Comparison of ENCODE assay signal across 20 cellular contexts in the genomic region with DNA sequence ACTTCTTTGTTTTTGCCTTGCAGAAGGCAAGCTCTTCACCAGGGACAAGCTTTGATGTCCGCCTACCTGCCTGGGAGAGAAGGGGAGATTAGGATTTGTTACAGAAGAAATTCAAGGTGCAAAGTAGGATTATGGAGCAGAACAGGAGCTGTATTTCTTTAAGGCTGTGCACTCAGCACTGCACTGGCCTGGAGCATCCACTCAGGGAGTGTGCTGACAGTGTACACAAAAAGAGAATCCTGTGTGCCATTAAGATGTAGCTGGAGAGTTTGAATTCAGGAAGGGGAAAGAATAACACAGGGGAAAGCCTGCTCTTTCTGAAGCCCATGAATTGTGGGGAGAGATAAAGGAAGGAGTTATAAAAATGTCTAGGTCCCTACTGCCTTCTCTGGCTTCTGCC.
DNase-seq lines count a peak whose midpoint lies in the region; ATAC-seq, FAIRE-seq and TF ChIP-seq lines count a peak whose summit lies in the region.
"Had no signal": no experiment of that assay in that cellular context is flagged by ENCODE, and none has a peak within 500 bp of the region (broad histone marks: within the 10 kb centered on the region; RNA-seq: fewer than 3 reads in every experiment).

No MANE protein-coding gene starts in this region.

- intact Hi-C loops in CD14-positive monocyte (cut with micrococcal nuclease) = no loop called here
- intact Hi-C loops in CD4-positive, alpha-beta memory T cell (cut with micrococcal nuclease) = no loop called here

- CTCF ChIA-PET in CD4-positive, alpha-beta memory T cell (lab: Charles Lee; ENCODE audit: partially characterized antibody) = interaction anchor here (1.3 kb wide), 1 partner anchor 16 kb away, joined by 3 read pairs; no protein-coding TSS in a partner anchor

- peaks cover 2 to 6% of the 10 kb centered on the region in 2 donors for H3K4me1 ChIP-seq in small intestine (ENCODE audit: control insufficient read depth in 2 of 2, insufficient read depth in 1 of 2, low read depth in 1 of 2, low read length in 1 of 2)
- no peaks in the 10 kb centered on the region for H3K4me1 ChIP-seq in CD4-positive, alpha-beta memory T cell (ENCODE audit: insufficient read depth, low read length)
- H3K4me1 ChIP-seq: BE2C; BLaER1 treated with 17β-estradiol and CSF1 and Interleukin-3, amounts not matched to agents 10 nM and 100 nM; Caco-2 had no signal

- DNase-seq in NCI-H146 (lab: John Stamatoyannopoulos, UW) = peak; percentile 26
- no peak for DNase-seq in NCI-H146 treated with DMSO at 0.1 percent for 48 hours (lab: John Stamatoyannopoulos, UW; ENCODE audit: unreplicated experiment)
- no peak for DNase-seq in CD14-positive monocyte (ENCODE audit: low spot score)
- DNase-seq in bronchial epithelial cell (ENCODE audit: low read depth) = no peak
- DNase-seq in small intestine = peak; percentile 14
- no peak for DNase-seq in CD4-positive, alpha-beta memory T cell
- DNase-seq: BE2C; Caco-2; CD8-positive, alpha-beta T cell; DMS153; DND-41; GM23248; H9 had no signal

- FAIRE-seq in bronchial epithelial cell (lab: Jason Lieb, UNC) (peak; percentile 50), small intestine (lab: Jason Lieb, UNC) (no peak)
- FAIRE-seq: A204.1, G401.6, GM12892 had no signal

- H3K9me3 ChIP-seq in small intestine (ENCODE audit: control insufficient read depth, low read depth) = no peaks in the 10 kb centered on the region
- H3K9me3 ChIP-seq in CD4-positive, alpha-beta memory T cell (ENCODE audit: control insufficient read depth in 1 of 2, low read length in 2 of 2) = no peaks in the 10 kb centered on the region
- H3K9me3 ChIP-seq: BE2C; BLaER1 treated with 17β-estradiol and CSF1 and Interleukin-3, amounts not matched to agents 10 nM and 100 nM; Caco-2 had no signal

- ATAC-seq in GM19351 (IDR thresholded peaks at IDR 0.05; ENCODE audit: unreplicated experiment) = no peak
- ATAC-seq: CD8-positive, alpha-beta T cell; HCT116 had no signal

- H3K4me1 Mint-ChIP-seq in CD14-positive monocyte = peaks cover 28% of the 10 kb centered on the region
- H3K4me1 Mint-ChIP-seq in CD4-positive, alpha-beta memory T cell = no peaks in the 10 kb centered on the region

- H3K27ac ChIP-seq in small intestine (ENCODE audit: low read depth in 1 of 2, low read length in 1 of 2) = no peak overlapping the region
- H3K27ac ChIP-seq in CD4-positive, alpha-beta memory T cell (ENCODE audit: low read depth, low read length) = no peak overlapping the region
- H3K27ac ChIP-seq: 22Rv1; BLaER1 treated with 17β-estradiol and CSF1 and Interleukin-3, amounts not matched to agents 10 nM and 100 nM; GM23248 had no signal

- 50 to 76% (median 58%) methylated on average over 1 of the region's 1 CpG for WGBS in small intestine, 3 donors

- H3K36me3 ChIP-seq in bronchial epithelial cell (ENCODE audit: control insufficient read depth, insufficient read depth, low read length) (no peaks in the 10 kb centered on the region), small intestine (ENCODE audit: control insufficient read depth in 2 of 2, insufficient read depth in 2 of 2, low read length in 2 of 2) (no peaks in the 10 kb centered on the region)
- H3K36me3 ChIP-seq in CD4-positive, alpha-beta memory T cell (ENCODE audit: insufficient read depth, low read length) = no peaks in the 10 kb centered on the region
- H3K36me3 ChIP-seq: BE2C; BLaER1 treated with 17β-estradiol and CSF1 and Interleukin-3, amounts not matched to agents 10 nM and 100 nM had no signal

- no peak for TF ChIP-seq CTCF in CD14-positive monocyte (IDR thresholded peaks at IDR 0.05)
- TF ChIP-seq CTCF in bronchial epithelial cell (IDR thresholded peaks at IDR 0.05; ENCODE audit: insufficient read depth, low read length, severe bottlenecking) = no peak

- peak overlapping the region in 6 of 7 donors; percentile 47 to 86 (median 79) for H3K27ac Mint-ChIP-seq in CD14-positive monocyte
- H3K27ac Mint-ChIP-seq in CD4-positive, alpha-beta memory T cell = no peak overlapping the region
- H3K27ac Mint-ChIP-seq: CD8-positive, alpha-beta T cell; H9 had no signal

- H3K36me3 Mint-ChIP-seq in CD14-positive monocyte = no peaks in the 10 kb centered on the region
- no peaks in the 10 kb centered on the region for H3K36me3 Mint-ChIP-seq in CD4-positive, alpha-beta memory T cell
- H3K36me3 Mint-ChIP-seq: CD8-positive, alpha-beta T cell had no signal

- H3K9me3 Mint-ChIP-seq in CD14-positive monocyte = peaks cover 0 to 2% (median 0%) of the 10 kb centered on the region in 7 donors
- H3K9me3 Mint-ChIP-seq in CD4-positive, alpha-beta memory T cell = peaks cover 0 to 2% (median 0%) of the 10 kb centered on the region in 8 donors
- H3K9me3 Mint-ChIP-seq: CD8-positive, alpha-beta T cell; H9 had no signal

- no peaks in the 10 kb centered on the region for H3K27me3 ChIP-seq in bronchial epithelial cell (ENCODE audit: control insufficient read depth, insufficient read depth, low read length)
- H3K27me3 ChIP-seq in small intestine (ENCODE audit: control insufficient read depth in 2 of 2, insufficient read depth in 2 of 2, low read length in 2 of 2) = peaks cover 0 to 1% of the 10 kb centered on the region in 2 donors
- H3K27me3 ChIP-seq in CD4-positive, alpha-beta memory T cell (ENCODE audit: insufficient read depth, low read length) = no peaks in the 10 kb centered on the region

- POLR2A ChIA-PET in CD4-positive, alpha-beta memory T cell (lab: Charles Lee; ENCODE audit: partially characterized antibody) = no interaction called here

- H3K27me3 Mint-ChIP-seq in CD14-positive monocyte (ENCODE audit: low read depth in 3 of 3) = peaks cover 0 to 8% (median 7%) of the 10 kb centered on the region in 3 donors
- peaks cover 14 to 21% of the 10 kb centered on the region in 2 donors for H3K27me3 Mint-ChIP-seq in CD4-positive, alpha-beta memory T cell

- H3K4me3 Mint-ChIP-seq in CD14-positive monocyte = no peak overlapping the region
- no peak overlapping the region for H3K4me3 Mint-ChIP-seq in CD4-positive, alpha-beta memory T cell
- H3K4me3 Mint-ChIP-seq: CD8-positive, alpha-beta T cell; H9 had no signal

- H3K4me3 ChIP-seq in bronchial epithelial cell (ENCODE audit: low read depth, low read length) (no peak overlapping the region), small intestine (ENCODE audit: low read depth in 1 of 2, low read length in 2 of 2) (no peak overlapping the region)
- H3K4me3 ChIP-seq in CD4-positive, alpha-beta memory T cell (ENCODE audit: low read length in 2 of 2) = no peak overlapping the region
- H3K4me3 ChIP-seq: BLaER1 treated with 17β-estradiol and CSF1 and Interleukin-3, amounts not matched to agents 10 nM and 100 nM; GM23248 had no signal

Comparison
In these comparisons a context has a peak if more than half of its experiments do, and no peak if none do; other contexts are left out.
1. DNase-seq: peak in NCI-H146 (single experiment) and small intestine (single experiment); none in NCI-H146 treated with DMSO at 0.1 percent for 48 hours (single experiment), CD14-positive monocyte (single experiment), bronchial epithelial cell (single experiment) and CD4-positive, alpha-beta memory T cell (0 of 5).
2. H3K27ac Mint-ChIP-seq: peak in CD14-positive monocyte (6 of 7); none in CD4-positive, alpha-beta memory T cell (0 of 7).